ENCODE assay signal across 15 cellular contexts in genomic region chr20:9506964-9507369, GRCh38.
DNase-seq lines count a peak whose midpoint lies in the region.
"Had no signal": no experiment of that assay in that cellular context is flagged by ENCODE, and none has a peak within 500 bp of the region (broad histone marks: within the 10 kb centered on the region; RNA-seq: fewer than 3 reads in every experiment).

No MANE protein-coding gene starts in this region.

- H3K4me3 ChIP-seq in iPS-18c (ENCODE audit: insufficient read depth, low read depth, low read length) (peak overlapping the region; percentile 34; the same call in 1 of the 2 replicates), skeletal muscle cell (ENCODE audit: low read depth, low read length) (peak overlapping the region; percentile 9)
- H3K4me3 ChIP-seq: K562 had no signal

- DNase-seq in DMS53 (lab: John Stamatoyannopoulos, UW) (peak; percentile 49), DMS53 treated with DMSO at 0.1 percent for 48 hours (lab: John Stamatoyannopoulos, UW; ENCODE audit: unreplicated experiment) (no peak), astrocyte of the hippocampus (ENCODE audit: low read depth, low spot score) (peak; percentile 10), skeletal muscle cell (ENCODE audit: low read depth) (no peak), HuH-7 (ENCODE audit: low spot score) (no peak), NCI-H1930 (lab: John Stamatoyannopoulos, UW) (no peak), NCI-H1092 treated with DMSO at 0.1 percent for 48 hours (lab: John Stamatoyannopoulos, UW) (no peak)
- DNase-seq: 8988T; activated CD4-positive, alpha-beta memory T cell treated with anti-CD3 and anti-CD28 coated beads, Interleukin-2, amount 10 ng/mL, durations not matched to agents 7 days and 5 days; kidney; NCI-H1417; NCI-H345; stimulated activated CD4-positive, alpha-beta T cell treated with anti-CD3 and anti-CD28 coated beads, Interleukin-2, amount 100 ng/mL, for 48 hours had no signal

- peaks cover 9% of the 10 kb centered on the region for H3K9me3 ChIP-seq in iPS-18c (ENCODE audit: control insufficient read depth, insufficient read depth, low read length)

Comparison
In these comparisons a context has a peak if more than half of its experiments do, and no peak if none do; other contexts are left out.
1. DNase-seq: peak in DMS53 (single experiment) and astrocyte of the hippocampus (single experiment); none in DMS53 treated with DMSO at 0.1 percent for 48 hours (single experiment), skeletal muscle cell (single experiment), HuH-7 (single experiment), NCI-H1930 (0 of 2) and NCI-H1092 treated with DMSO at 0.1 percent for 48 hours (single experiment).